ENCODE assay signal across 8 cellular contexts in the genomic region with DNA sequence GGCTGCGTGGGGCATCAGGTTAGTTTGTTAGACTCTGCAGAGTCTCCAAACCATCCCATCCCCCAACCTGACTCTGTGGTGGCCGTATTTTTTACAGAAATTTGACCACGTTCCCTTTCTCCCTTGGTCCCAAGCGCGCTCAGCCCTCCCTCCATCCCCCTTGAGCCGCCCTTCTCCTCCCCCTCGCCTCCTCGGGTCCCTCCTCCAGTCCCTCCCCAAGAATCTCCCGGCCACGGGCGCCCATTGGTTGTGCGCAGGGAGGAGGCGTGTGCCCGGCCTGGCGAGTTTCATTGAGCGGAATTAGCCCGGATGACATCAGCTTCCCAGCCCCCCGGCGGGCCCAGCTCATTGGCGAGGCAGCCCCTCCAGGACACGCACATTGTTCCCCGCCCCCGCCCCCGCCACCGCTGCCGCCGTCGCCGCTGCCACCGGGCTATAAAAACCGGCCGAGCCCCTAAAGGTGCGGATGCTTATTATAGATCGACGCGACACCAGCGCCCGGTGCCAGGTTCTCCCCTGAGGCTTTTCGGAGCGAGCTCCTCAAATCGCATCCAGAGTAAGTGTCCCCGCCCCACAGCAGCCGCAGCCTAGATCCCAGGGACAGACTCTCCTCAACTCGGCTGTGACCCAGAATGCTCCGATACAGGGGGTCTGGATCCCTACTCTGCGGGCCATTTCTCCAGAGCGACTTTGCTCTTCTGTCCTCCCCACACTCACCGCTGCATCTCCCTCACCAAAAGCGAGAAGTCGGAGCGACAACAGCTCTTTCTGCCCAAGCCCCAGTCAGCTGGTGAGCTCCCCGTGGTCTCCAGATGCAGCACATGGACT. TPM values are rescaled to one million over a fixed set of nuclear protein-coding genes. Genes with fewer than 3 reads are reported as not detected.
DNase-seq lines count a peak whose midpoint lies in the region; ATAC-seq and TF ChIP-seq lines count a peak whose summit lies in the region.

OLIG2 (plus strand) TSS at position 465 of the 828 bp plus-strand sequence. CDS start 928 bp downstream, outside the sequence.

- no peak within 1 kb of the TSS for H3K27ac Mint-ChIP-seq in Calu3 (ENCODE audit: unreplicated experiment)

- no peak for ATAC-seq in HG03521 (IDR thresholded peaks at IDR 0.05; ENCODE audit: unreplicated experiment)

- TF ChIP-seq CTCF in fibroblast of villous mesenchyme (IDR thresholded peaks at IDR 0.05; ENCODE audit: insufficient read depth, low read depth, low read length) (no peak), sigmoid colon (IDR thresholded peaks at IDR 0.05) (no peak), Calu3 (IDR thresholded peaks at IDR 0.05; ENCODE audit: unreplicated experiment) (no peak)

- no TSS peak for BruUV-seq in Calu3 (replicated peaks; lab: Mats Ljungman, UMichigan)

- 3 to 10% methylated on average over 52 of the region's 52 CpGs for WGBS in sigmoid colon, 2 donors

- CTCF ChIA-PET in Calu3 (lab: Charles Lee): no interaction called here

- no peaks in the 10 kb centered on the region for H3K4me1 Mint-ChIP-seq in Calu3 (ENCODE audit: low read depth, unreplicated experiment)

- H3K36me3 Mint-ChIP-seq in Calu3 (ENCODE audit: insufficient read depth, unreplicated experiment): no peaks in the 10 kb centered on the region

- TF ChIP-seq POLR2A in sigmoid colon (IDR thresholded peaks at IDR 0.05): no peak

- peaks cover 0 to 68% (median 51%) of the 10 kb centered on the region in 4 donors for H3K4me1 ChIP-seq in sigmoid colon

- H3K36me3 ChIP-seq in sigmoid colon: no peaks in the 10 kb centered on the region

- H3K4me3 Mint-ChIP-seq in Calu3 (ENCODE audit: low read depth, unreplicated experiment): no peak within 1 kb of the TSS

- no peaks in the 10 kb centered on the region for H3K9me3 Mint-ChIP-seq in Calu3 (ENCODE audit: low read depth, unreplicated experiment)

- DNase-seq in NCI-H1092 treated with DMSO at 0.1 percent for 48 hours (lab: John Stamatoyannopoulos, UW): peak; percentile 33
- DNase-seq in NCI-H1092 (lab: John Stamatoyannopoulos, UW): no peak
- DNase-seq in NCI-H748 treated with DMSO at 0.1 percent for 48 hours (lab: John Stamatoyannopoulos, UW): peak; percentile 68
- peak; percentile 11 for DNase-seq in fibroblast of villous mesenchyme (ENCODE audit: low read depth)
- DNase-seq in sigmoid colon: peak; percentile 50
- DNase-seq in GM19238 (ENCODE audit: insufficient read length, low spot score): no peak
- no peak for DNase-seq in Calu3

- H3K27ac ChIP-seq in sigmoid colon: no peak within 1 kb of the TSS

- H3K27me3 ChIP-seq in sigmoid colon: peaks cover 63 to 100% (median 100%) of the 10 kb centered on the region in 3 donors

- no peak for TF ChIP-seq EP300 in sigmoid colon (IDR thresholded peaks at IDR 0.05)

- no peaks in the 10 kb centered on the region for H3K9me3 ChIP-seq in sigmoid colon

- intact Hi-C loops in sigmoid colon (cut with DNase I): no loop called here
- intact Hi-C loops in Calu3 (cut with micrococcal nuclease; ENCODE audit: unreplicated experiment): no loop called here

- H3K27me3 Mint-ChIP-seq in Calu3 (ENCODE audit: unreplicated experiment): peaks cover 83% of the 10 kb centered on the region

- H3K4me3 ChIP-seq in fibroblast of villous mesenchyme (ENCODE audit: low read depth, low read length): peak within 1 kb of the TSS; percentile 21
- H3K4me3 ChIP-seq in sigmoid colon: no peak within 1 kb of the TSS

RNA-seq across cellular contexts. Expression of gene OLIG2, which starts in this region (rescaled TPM):
- total RNA-seq in fibroblast of villous mesenchyme (not detected in 2 replicates), sigmoid colon (not detected), Calu3 (2022) (not detected in 2 replicates)
- polyA plus RNA-seq in sigmoid colon: not detected

Comparison
In these comparisons a context has a peak if more than half of its experiments do, and no peak if none do; other contexts are left out.
1. DNase-seq: peak in NCI-H1092 treated with DMSO at 0.1 percent for 48 hours (single experiment) and NCI-H748 treated with DMSO at 0.1 percent for 48 hours (single experiment); none in NCI-H1092 (single experiment), GM19238 (single experiment) and Calu3 (single experiment).
2. Peak in DNase-seq and H3K4me3 ChIP-seq in fibroblast of villous mesenchyme; RNA of the gene not detected or under 1 TPM.
3. Peak in DNase-seq in sigmoid colon; RNA of the gene not detected or under 1 TPM.